22 cellular contexts compared by ENCODE assay signal in the genomic region with DNA sequence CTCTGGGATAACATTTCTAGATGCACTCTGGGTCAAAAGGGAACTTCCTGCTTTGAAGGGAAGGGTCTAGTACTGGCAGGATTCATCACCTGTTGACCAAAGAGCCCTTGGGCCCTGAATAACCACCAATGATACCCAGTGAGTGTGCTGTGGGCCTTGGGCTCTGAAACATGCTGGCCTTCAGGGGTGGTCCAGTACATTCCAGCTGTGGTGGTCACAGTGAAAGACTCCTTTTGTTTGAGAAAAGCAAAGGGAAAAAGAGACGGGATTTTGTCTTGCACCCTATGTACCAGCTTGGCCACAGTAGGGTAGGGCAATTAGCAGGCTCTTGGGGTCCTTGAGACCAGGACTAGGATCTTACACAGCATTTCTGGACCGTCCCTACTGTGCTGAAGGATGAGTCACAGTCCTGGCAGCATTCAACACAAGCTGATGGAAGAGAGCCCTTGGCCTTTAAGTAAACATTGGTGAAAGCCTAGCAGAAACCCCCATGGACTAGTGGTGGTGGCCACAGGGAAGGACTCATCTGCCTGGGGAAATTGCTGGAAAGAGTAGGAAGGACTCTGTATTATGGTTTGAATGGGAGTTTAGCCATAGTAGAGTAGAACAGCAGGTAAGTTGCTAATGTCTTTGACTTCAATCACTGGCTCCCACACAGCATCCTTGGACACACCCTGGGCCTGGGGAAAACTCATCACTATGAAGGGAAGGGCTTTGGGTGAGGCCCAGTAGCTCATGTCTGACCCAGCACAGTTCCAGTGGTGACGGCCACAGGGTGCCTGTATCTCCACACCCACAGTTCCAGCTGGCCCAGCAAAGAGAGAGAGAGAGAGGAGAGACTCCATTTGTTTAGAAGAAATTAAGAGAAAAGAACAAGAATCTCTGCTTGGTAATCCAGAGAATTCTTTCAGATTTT.
DNase-seq lines count a peak whose midpoint lies in the region; ATAC-seq and TF ChIP-seq lines count a peak whose summit lies in the region.
"Had no signal": no experiment of that assay in that cellular context is flagged by ENCODE, and none has a peak within 500 bp of the region (broad histone marks: within the 10 kb centered on the region; RNA-seq: fewer than 3 reads in every experiment).

No MANE protein-coding gene starts in this region.

- H3K27me3 ChIP-seq in breast epithelium (no peaks in the 10 kb centered on the region), gastroesophageal sphincter (no peaks in the 10 kb centered on the region)
- H3K27me3 ChIP-seq: BE2C, Peyer's patch, uterus had no signal

- peaks cover 8% of the 10 kb centered on the region for H3K4me1 Mint-ChIP-seq in MCF 10A (ENCODE audit: insufficient read depth, unreplicated experiment)
- no peaks in the 10 kb centered on the region for H3K4me1 Mint-ChIP-seq in stimulated activated effector memory CD8-positive, alpha-beta T cell treated with anti-CD3 and anti-CD28 coated beads, Interleukin-12 subunit alpha, Interleukin-12 subunit beta, amount 100 ng/mL, for 72 hours

- no peaks in the 10 kb centered on the region for H3K36me3 Mint-ChIP-seq in MCF 10A (ENCODE audit: insufficient read depth, unreplicated experiment)
- no peaks in the 10 kb centered on the region for H3K36me3 Mint-ChIP-seq in stimulated activated effector memory CD8-positive, alpha-beta T cell treated with anti-CD3 and anti-CD28 coated beads, Interleukin-12 subunit alpha, Interleukin-12 subunit beta, amount 100 ng/mL, for 72 hours

- TF ChIP-seq CTCF in MCF 10A (IDR thresholded peaks at IDR 0.05; ENCODE audit: unreplicated experiment) (no peak), breast epithelium (IDR thresholded peaks at IDR 0.05) (no peak), gastroesophageal sphincter (IDR thresholded peaks at IDR 0.05) (no peak)

- 60 to 80% methylated on average over 2 to 3 of the region's 3 CpGs for WGBS in gastroesophageal sphincter (ENCODE audit: low coverage in 1 of 2), 2 donors

- H3K9me3 Mint-ChIP-seq in MCF 10A (ENCODE audit: unreplicated experiment): no peaks in the 10 kb centered on the region
- H3K9me3 Mint-ChIP-seq in stimulated activated effector memory CD8-positive, alpha-beta T cell treated with anti-CD3 and anti-CD28 coated beads, Interleukin-12 subunit alpha, Interleukin-12 subunit beta, amount 100 ng/mL, for 72 hours: peaks cover 13% of the 10 kb centered on the region

- H3K4me1 ChIP-seq in breast epithelium (no peaks in the 10 kb centered on the region), gastroesophageal sphincter (peaks cover 0 to 5% (median 0%) of the 10 kb centered on the region in 3 donors)
- H3K4me1 ChIP-seq: BE2C, Caco-2, Peyer's patch, prostate gland, uterus had no signal

- peaks cover 38% of the 10 kb centered on the region for H3K27me3 Mint-ChIP-seq in MCF 10A (ENCODE audit: insufficient read depth, unreplicated experiment)

- no peak overlapping the region for H3K27ac Mint-ChIP-seq in MCF 10A (ENCODE audit: low read depth, unreplicated experiment)
- no peak overlapping the region for H3K27ac Mint-ChIP-seq in stimulated activated effector memory CD8-positive, alpha-beta T cell treated with anti-CD3 and anti-CD28 coated beads, Interleukin-12 subunit alpha, Interleukin-12 subunit beta, amount 100 ng/mL, for 72 hours

- CTCF ChIA-PET in MCF 10A (lab: Yijun Ruan, JAX): interaction anchor here (0.6 kb wide), 1 partner anchor 24 kb away, joined by 3 read pairs; no protein-coding TSS in a partner anchor

- no peak overlapping the region for H3K4me3 ChIP-seq in breast epithelium
- no peak overlapping the region for H3K4me3 ChIP-seq in gastroesophageal sphincter
- H3K4me3 ChIP-seq: Peyer's patch, prostate gland, uterus had no signal

- BruUV-seq in MCF 10A (replicated peaks; lab: Mats Ljungman, UMichigan): no TSS peak

- no peak for TF ChIP-seq EP300 in gastroesophageal sphincter (IDR thresholded peaks at IDR 0.05)

- ATAC-seq in gastroesophageal sphincter (peak; percentile 31), HG03025 (IDR thresholded peaks at IDR 0.05; ENCODE audit: low FRiP score, unreplicated experiment) (no peak)
- peak; percentile 42 for ATAC-seq in stimulated activated effector memory CD8-positive, alpha-beta T cell treated with anti-CD3 and anti-CD28 coated beads, Interleukin-12 subunit alpha, Interleukin-12 subunit beta, amount 100 ng/mL, for 72 hours
- ATAC-seq: HepG2 had no signal

- POLR2A ChIA-PET in MCF 10A (lab: Yijun Ruan, JAX): no interaction called here

- H3K36me3 ChIP-seq in breast epithelium: no peaks in the 10 kb centered on the region
- no peaks in the 10 kb centered on the region for H3K36me3 ChIP-seq in gastroesophageal sphincter
- H3K36me3 ChIP-seq: BE2C, Peyer's patch, prostate gland, uterus had no signal

- intact Hi-C loops in MCF 10A (cut with micrococcal nuclease) (no loop called here), breast epithelium (cut with DNase I; ENCODE audit: low total_unique reads) (no loop called here)

- H3K9me3 ChIP-seq in breast epithelium (no peaks in the 10 kb centered on the region), gastroesophageal sphincter (no peaks in the 10 kb centered on the region)
- H3K9me3 ChIP-seq: BE2C, Caco-2, Peyer's patch, prostate gland had no signal

- no peak overlapping the region for H3K4me3 Mint-ChIP-seq in MCF 10A (ENCODE audit: unreplicated experiment)
- no peak overlapping the region for H3K4me3 Mint-ChIP-seq in stimulated activated effector memory CD8-positive, alpha-beta T cell treated with anti-CD3 and anti-CD28 coated beads, Interleukin-12 subunit alpha, Interleukin-12 subunit beta, amount 100 ng/mL, for 72 hours

- TF ChIP-seq POLR2A in breast epithelium (IDR thresholded peaks at IDR 0.05): no peak
- TF ChIP-seq POLR2A in gastroesophageal sphincter (IDR thresholded peaks at IDR 0.05): no peak

- no peak overlapping the region for H3K27ac ChIP-seq in breast epithelium
- H3K27ac ChIP-seq in gastroesophageal sphincter: no peak overlapping the region
- H3K27ac ChIP-seq: Peyer's patch, prostate gland, uterus had no signal

- DNase-seq in MCF 10A (ENCODE audit: unreplicated experiment): peak; percentile 55
- DNase-seq in breast epithelium (ENCODE audit: low spot score in 2 of 2): no peak
- DNase-seq in astrocyte of the hippocampus (ENCODE audit: low read depth, low spot score): peak; percentile 22
- DNase-seq in stimulated activated effector memory CD8-positive, alpha-beta T cell treated with anti-CD3 and anti-CD28 coated beads, Interleukin-12 subunit alpha, Interleukin-12 subunit beta, amount 100 ng/mL, for 72 hours (ENCODE audit: low spot score in 2 of 2): no peak
- DNase-seq in NCI-H524 (lab: John Stamatoyannopoulos, UW): no peak
- no peak for DNase-seq in DMS 273 (lab: John Stamatoyannopoulos, UW; ENCODE audit: unreplicated experiment)
- DNase-seq: 8988T; activated CD4-positive, alpha-beta T cell treated with anti-CD3 and anti-CD28 coated beads for 48 hours; activated CD8-positive, alpha-beta memory T cell treated with anti-CD3 and anti-CD28 coated beads, Interleukin-2, amount 50 U/mL, for 4 hours; activated gamma-delta T cell; amygdala; BE2C; Caco-2; GDM1; MM.1S; NCI-H345; Peyer's patch; uterus had no signal

Comparison
In these comparisons a context has a peak if more than half of its experiments do, and no peak if none do; other contexts are left out.
1. DNase-seq: peak in MCF 10A (single experiment) and astrocyte of the hippocampus (single experiment); none in breast epithelium (0 of 2), stimulated activated effector memory CD8-positive, alpha-beta T cell treated with anti-CD3 and anti-CD28 coated beads, Interleukin-12 subunit alpha, Interleukin-12 subunit beta, amount 100 ng/mL, for 72 hours (0 of 2), NCI-H524 (0 of 2) and DMS 273 (single experiment).